ENCODE assay signal across 8 cellular contexts in the genomic region with DNA sequence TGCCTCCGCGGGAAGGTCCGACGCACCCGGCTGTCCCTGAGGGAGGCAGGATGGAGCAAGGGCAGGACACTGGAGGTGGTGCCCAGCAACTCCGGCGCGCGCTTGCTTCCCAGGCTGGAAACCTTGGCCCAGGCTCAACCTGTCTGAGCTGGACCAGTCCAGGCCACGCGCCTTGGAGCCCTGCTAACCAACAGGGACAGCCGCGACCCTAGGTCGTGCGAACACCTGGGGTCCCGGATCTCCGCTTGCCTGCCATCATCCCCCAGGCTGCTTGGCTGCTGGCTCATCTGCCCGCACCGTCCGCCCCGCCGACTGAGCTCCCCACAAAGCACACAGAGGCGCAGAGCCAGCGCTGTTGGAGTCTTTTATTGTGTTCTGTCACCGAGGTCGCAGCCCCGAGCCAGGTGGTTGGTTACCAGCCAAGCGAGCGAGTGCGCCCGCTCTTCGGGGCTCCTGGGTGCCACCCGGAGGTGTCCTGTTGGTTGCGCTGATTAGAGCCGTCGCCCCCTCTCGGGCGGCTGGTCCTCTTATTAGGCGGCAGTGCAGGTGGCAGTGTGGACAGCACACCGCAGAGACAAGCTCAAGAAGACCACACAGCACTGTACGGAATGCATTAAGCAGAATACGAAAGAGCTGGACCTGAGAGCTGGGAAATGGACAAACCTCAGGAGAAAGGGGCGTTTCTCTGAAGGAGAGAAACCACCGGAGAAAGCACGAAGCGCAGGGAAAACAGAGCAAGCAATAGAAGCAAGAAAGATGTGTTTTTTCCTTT. TPM values are rescaled to one million over a fixed set of nuclear protein-coding genes. Genes with fewer than 3 reads are reported as not detected.
DNase-seq lines count a peak whose midpoint lies in the region; ATAC-seq lines count a peak whose summit lies in the region.

No MANE protein-coding gene starts in this region.

- H3K27ac Mint-ChIP-seq in naive B cell, result peak overlapping the region in 1 of 6 donors; percentile 60

- no peaks in the 10 kb centered on the region for H3K9me3 Mint-ChIP-seq in naive B cell

- H3K4me3 Mint-ChIP-seq in naive B cell, result peak overlapping the region in 7 of 8 donors; percentile 28 to 73 (median 42)

- ATAC-seq in naive B cell (ENCODE audit: low read depth in 2 of 2), result peak; percentile 27 to 38

- peaks cover 0 to 6% of the 10 kb centered on the region in 2 donors for H3K36me3 Mint-ChIP-seq in naive B cell

- peaks cover 29 to 44% (median 39%) of the 10 kb centered on the region in 3 donors for H3K4me1 Mint-ChIP-seq in naive B cell

- peak overlapping the region; percentile 15 for H3K27ac ChIP-seq in epithelial cell of prostate

- peak; percentile 78 for DNase-seq in COR-L47 (lab: John Stamatoyannopoulos, UW)
- DNase-seq in NCI-H1092 treated with DMSO at 0.1 percent for 48 hours (lab: John Stamatoyannopoulos, UW), result peak; percentile 69
- DNase-seq in epithelial cell of prostate (ENCODE audit: low read depth, low spot score), result no peak
- DNase-seq in naive B cell, result no peak
- DNase-seq in T-helper 9 cell, result no peak
- DNase-seq in DMS79 treated with DMSO at 0.1 percent for 48 hours (lab: John Stamatoyannopoulos, UW), result no peak
- no peak for DNase-seq in RKO (ENCODE audit: low spot score)
- DNase-seq in EL, result no peak

- H3K27me3 Mint-ChIP-seq in naive B cell, result peaks cover 71 to 77% (median 76%) of the 10 kb centered on the region in 3 donors

RNA-seq across cellular contexts. Expression of gene COL12A1, which starts 3.8 kb away (rescaled TPM):
- polyA plus RNA-seq in naive B cell (ENCODE audit: low read depth in 6 of 6), result not detected

RNA-seq across cellular contexts. Expression of gene COX7A2, which starts 41.5 kb away (rescaled TPM):
- polyA plus RNA-seq in naive B cell (ENCODE audit: low read depth in 6 of 6), result 1,000 to 10,000 TPM in 1 of 6 donors, 100 to 1,000 TPM in 5; 776 to 1,084 (median 861) TPM

Comparison
In these comparisons a context has a peak if more than half of its experiments do, and no peak if none do; other contexts are left out.
1. DNase-seq: peak in COR-L47 (single experiment) and NCI-H1092 treated with DMSO at 0.1 percent for 48 hours (single experiment); none in epithelial cell of prostate (single experiment), naive B cell (single experiment), T-helper 9 cell (single experiment), DMS79 treated with DMSO at 0.1 percent for 48 hours (single experiment), RKO (single experiment) and EL (single experiment).